Comparison of ENCODE assay signal across 10 cellular contexts in genomic region chr1:37449936-37450335, GRCh38. TPM values are rescaled to one million over a fixed set of nuclear protein-coding genes. Genes with fewer than 3 reads are reported as not detected.
DNase-seq lines count a peak whose midpoint lies in the region; ATAC-seq and TF ChIP-seq lines count a peak whose summit lies in the region.
"Had no signal": no experiment of that assay in that cellular context is flagged by ENCODE, and none has a peak within 500 bp of the region (broad histone marks: within the 10 kb centered on the region; RNA-seq: fewer than 3 reads in every experiment).

No MANE protein-coding gene starts in this region.

- no peaks in the 10 kb centered on the region for H3K9me3 Mint-ChIP-seq in activated CD8-positive, alpha-beta T cell treated with anti-CD3 and anti-CD28 coated beads for 36 hours
- H3K9me3 Mint-ChIP-seq: activated T-helper 2 cell treated with anti-CD3 and anti-CD28 coated beads, Interferon-gamma antibody, Interleukin-2, Interleukin-4, amounts not matched to agents 10 μg/mL and 5 μg/mL and 100 μg/mL, durations not matched to agents 14 hours and 24 hours and 36 hours had no signal

- DNase-seq in EH (ENCODE audit: low read depth) = peak; percentile 29
- DNase-seq in MV-4-11 (lab: John Stamatoyannopoulos, UW) = peak; percentile 81
- peak; percentile 69 for DNase-seq in activated CD8-positive, alpha-beta T cell treated with anti-CD3 and anti-CD28 coated beads for 36 hours
- DNase-seq in stimulated activated CD4-positive, alpha-beta T cell treated with anti-CD3 and anti-CD28 coated beads, Interleukin-1b, Interleukin-23, amount 100 ng/mL, for 48 hours = peak; percentile 22
- no peak for DNase-seq in gastrocnemius medialis
- DNase-seq in HK-2 (ENCODE audit: unreplicated experiment) = no peak
- DNase-seq in iPS-NIHi7 (ENCODE audit: extremely low spot score) = no peak
- DNase-seq: ovary had no signal

- no peak for TF ChIP-seq POLR2A in gastrocnemius medialis (IDR thresholded peaks at IDR 0.05)

- CTCF ChIA-PET in activated CD8-positive, alpha-beta T cell treated with anti-CD3 and anti-CD28 coated beads for 36 hours (lab: Charles Lee) = interaction anchor here (0.9 to 21.0 kb wide), 4 partner anchors 16 to 219 kb away, joined by 3 to 380 read pairs (median 10); no protein-coding TSS in a partner anchor

- no peak overlapping the region for H3K4me3 ChIP-seq in gastrocnemius medialis
- H3K4me3 ChIP-seq: ovary, tibial nerve had no signal

- intact Hi-C loops in activated CD8-positive, alpha-beta T cell treated with anti-CD3 and anti-CD28 coated beads for 36 hours (cut with micrococcal nuclease) = no loop called here
- intact Hi-C loops in gastrocnemius medialis (cut with DNase I; ENCODE audit: low total_unique reads) = no loop called here

- in situ Hi-C loops in gastrocnemius medialis (cut with MboI; ENCODE audit: low sequenced_read_pairs in 4 of 4) = loop anchor here (10.0 to 25.0 kb wide), 3 partner anchors 235 to 888 kb away; no protein-coding TSS in a partner anchor

- H3K27me3 Mint-ChIP-seq in activated CD8-positive, alpha-beta T cell treated with anti-CD3 and anti-CD28 coated beads for 36 hours = no peaks in the 10 kb centered on the region

- peaks cover 0 to under 1% of the 10 kb centered on the region in 2 donors for H3K4me1 ChIP-seq in gastrocnemius medialis

- H3K4me1 Mint-ChIP-seq in activated CD8-positive, alpha-beta T cell treated with anti-CD3 and anti-CD28 coated beads for 36 hours (ENCODE audit: low read depth) = peaks cover 11% of the 10 kb centered on the region

- H3K27me3 ChIP-seq in gastrocnemius medialis = peaks cover 34 to 35% (median 34%) of the 10 kb centered on the region in 3 donors
- H3K27me3 ChIP-seq: ovary had no signal

- peak overlapping the region; percentile 5 for H3K27ac Mint-ChIP-seq in activated CD8-positive, alpha-beta T cell treated with anti-CD3 and anti-CD28 coated beads for 36 hours
- H3K27ac Mint-ChIP-seq: activated T-helper 2 cell treated with anti-CD3 and anti-CD28 coated beads, Interferon-gamma antibody, Interleukin-2, Interleukin-4, amounts not matched to agents 10 μg/mL and 5 μg/mL and 100 μg/mL, durations not matched to agents 14 hours and 24 hours and 36 hours had no signal

- POLR2A ChIA-PET in activated CD8-positive, alpha-beta T cell treated with anti-CD3 and anti-CD28 coated beads for 36 hours (lab: Charles Lee) = interaction anchor here (0.6 to 2.0 kb wide), 4 partner anchors 13 to 238 kb away, joined by 3 to 7 read pairs (median 4); partner anchors contain the start of gene ZC3H12A

- H3K9me3 ChIP-seq in gastrocnemius medialis = no peaks in the 10 kb centered on the region
- H3K9me3 ChIP-seq: ovary, tibial nerve had no signal

- H3K4me3 Mint-ChIP-seq in activated CD8-positive, alpha-beta T cell treated with anti-CD3 and anti-CD28 coated beads for 36 hours = no peak overlapping the region

- H3K36me3 Mint-ChIP-seq in activated CD8-positive, alpha-beta T cell treated with anti-CD3 and anti-CD28 coated beads for 36 hours (ENCODE audit: low read depth) = peaks cover 1% of the 10 kb centered on the region

- ATAC-seq in activated CD8-positive, alpha-beta T cell treated with anti-CD3 and anti-CD28 coated beads for 36 hours = peak; percentile 73
- no peak for ATAC-seq in gastrocnemius medialis

- H3K27ac ChIP-seq in gastrocnemius medialis = no peak overlapping the region
- H3K27ac ChIP-seq: ovary, tibial nerve had no signal

- no peaks in the 10 kb centered on the region for H3K36me3 ChIP-seq in gastrocnemius medialis
- H3K36me3 ChIP-seq: ovary, tibial nerve had no signal

- no peak for TF ChIP-seq CTCF in activated CD8-positive, alpha-beta T cell treated with anti-CD3 and anti-CD28 coated beads for 36 hours (IDR thresholded peaks at IDR 0.05)
- no peak for TF ChIP-seq CTCF in gastrocnemius medialis (IDR thresholded peaks at IDR 0.05 in 4 of 5, conservative IDR thresholded peaks at IDR 0.05 in 1 of 5)

RNA-seq across cellular contexts. Expression of gene ZC3H12A, which starts 24.4 kb away (rescaled TPM):
- 10 to 100 TPM; 20.4 to 20.5 TPM for total RNA-seq in activated CD8-positive, alpha-beta T cell treated with anti-CD3 and anti-CD28 coated beads for 36 hours
- 10 to 100 TPM in 1 of 4 donors, 1 to 10 TPM in 3; 5.3 to 27.1 (median 8.6) TPM for total RNA-seq in gastrocnemius medialis

Comparison
In these comparisons a context has a peak if more than half of its experiments do, and no peak if none do; other contexts are left out.
1. DNase-seq: peak in EH (single experiment), MV-4-11 (single experiment), activated CD8-positive, alpha-beta T cell treated with anti-CD3 and anti-CD28 coated beads for 36 hours (single experiment) and stimulated activated CD4-positive, alpha-beta T cell treated with anti-CD3 and anti-CD28 coated beads, Interleukin-1b, Interleukin-23, amount 100 ng/mL, for 48 hours (single experiment); none in gastrocnemius medialis (0 of 2), HK-2 (single experiment) and iPS-NIHi7 (single experiment).